1 cellular context compared by ENCODE assay signal in the genomic region with DNA sequence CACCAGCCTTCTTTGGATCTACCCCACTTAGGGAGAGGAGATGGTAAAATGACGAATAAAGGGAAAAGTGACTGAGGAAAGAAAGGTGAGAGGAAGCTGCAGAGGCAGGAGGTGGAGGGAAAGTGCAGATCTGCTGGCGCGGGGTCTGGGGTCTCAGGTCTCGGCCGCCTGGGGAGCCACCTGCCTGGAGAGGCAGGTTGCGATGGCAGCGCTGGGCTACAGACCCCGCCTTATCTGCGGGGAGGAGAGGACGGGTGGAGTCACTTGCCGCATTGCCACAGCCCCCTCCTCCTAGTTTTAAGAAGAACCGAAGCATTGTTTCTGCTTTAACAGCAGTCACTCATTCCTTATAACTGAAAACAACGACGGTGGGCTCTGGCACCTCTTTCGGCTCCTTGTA.
A peak's percentile ranks its signal among the peaks of the same experiment; 100 is the strongest.
TF ChIP-seq lines count a peak whose summit lies in the region.

No MANE protein-coding gene starts in this region.

TF ChIP-seq in H1, 55 proteins besides CTCF, POLR2A, EP300 and RAD21:
- TF ChIP-seq, protein P1, sequence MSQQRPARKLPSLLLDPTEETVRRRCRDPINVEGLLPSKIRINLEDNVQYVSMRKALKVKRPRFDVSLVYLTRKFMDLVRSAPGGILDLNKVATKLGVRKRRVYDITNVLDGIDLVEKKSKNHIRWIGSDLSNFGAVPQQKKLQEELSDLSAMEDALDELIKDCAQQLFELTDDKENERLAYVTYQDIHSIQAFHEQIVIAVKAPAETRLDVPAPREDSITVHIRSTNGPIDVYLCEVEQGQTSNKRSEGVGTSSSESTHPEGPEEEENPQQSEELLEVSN (IDR thresholded peaks at IDR 0.05), result peak; percentile 54; the same call in 1 of the 2 replicates
- TF ChIP-seq, protein P2, sequence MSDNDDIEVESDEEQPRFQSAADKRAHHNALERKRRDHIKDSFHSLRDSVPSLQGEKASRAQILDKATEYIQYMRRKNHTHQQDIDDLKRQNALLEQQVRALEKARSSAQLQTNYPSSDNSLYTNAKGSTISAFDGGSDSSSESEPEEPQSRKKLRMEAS (IDR thresholded peaks at IDR 0.05), result peak; percentile 34
